ENCODE assay signal across 8 cellular contexts in the genomic region with DNA sequence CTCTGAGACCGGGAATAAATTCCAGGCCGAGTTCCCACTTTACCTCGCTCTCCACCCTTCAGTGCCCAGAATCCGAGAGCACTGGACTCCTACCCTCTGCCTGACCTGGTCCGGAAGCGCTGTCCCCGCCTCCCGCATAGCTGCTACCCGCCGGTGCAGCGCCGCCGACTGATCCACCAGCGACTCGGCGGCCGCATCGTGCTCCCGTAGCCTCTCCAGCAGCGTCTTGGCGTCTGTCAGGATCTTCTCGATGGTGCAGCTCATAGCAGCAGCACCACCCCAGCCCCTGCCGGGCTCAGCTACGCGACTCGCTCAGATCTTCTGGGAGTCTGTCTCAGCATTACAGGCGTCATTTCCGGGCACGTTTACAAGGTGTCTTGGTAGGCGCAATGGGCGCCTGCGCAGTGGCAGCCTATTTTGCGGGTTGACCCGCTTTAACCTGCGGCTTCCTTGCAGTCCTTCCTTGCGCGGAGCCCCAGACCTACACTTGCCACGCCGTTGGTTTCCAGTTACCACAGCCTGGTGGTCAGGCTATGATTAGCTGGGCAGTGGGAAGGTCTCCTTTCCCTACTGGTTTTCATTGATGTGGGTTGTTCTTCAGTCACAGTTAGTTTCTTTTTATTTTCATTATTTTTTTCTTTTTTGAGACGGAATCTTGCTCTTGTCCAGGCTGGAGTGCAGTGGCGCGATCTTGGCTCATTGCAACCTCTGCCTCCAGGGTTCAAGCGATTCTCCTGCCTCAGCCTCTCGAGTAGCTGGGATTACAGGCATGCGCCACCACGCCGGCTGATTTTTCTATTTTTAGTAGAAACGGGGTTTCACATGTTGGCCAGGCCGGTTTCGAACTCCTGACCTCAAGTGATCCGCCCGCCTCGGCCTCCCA. TPM values are rescaled to one million over a fixed set of nuclear protein-coding genes. Genes with fewer than 3 reads are reported as not detected.
DNase-seq lines count a peak whose midpoint lies in the region; ATAC-seq, FAIRE-seq and TF ChIP-seq lines count a peak whose summit lies in the region.

TSS of gene SIKE1 (minus strand) at position 342 of the 883 bp plus-strand sequence. CDS start at position 264, 78 bp downstream.

- DNase-seq in COLO668 (lab: John Stamatoyannopoulos, UW; ENCODE audit: unreplicated experiment) (peak; percentile 91), HT1080 (ENCODE audit: low read depth) (peak; percentile 94), NOMO-1 (lab: John Stamatoyannopoulos, UW; ENCODE audit: unreplicated experiment in 2 of 2) (peak; percentile 91 to 93), H1 (ENCODE audit: low read depth in 1 of 2, low spot score in 2 of 2) (peak; percentile 88 to 89), memory B cell (ENCODE audit: low spot score in 2 of 2) (peak; percentile 79 to 87)
- DNase-seq in activated CD8-positive, alpha-beta memory T cell treated with anti-CD3 and anti-CD28 coated beads for 4 hours (ENCODE audit: low read depth in 2 of 2): peak; percentile 92 to 94
- DNase-seq in stimulated activated CD8-positive, alpha-beta memory T cell treated with anti-CD3 and anti-CD28 coated beads, Interleukin-12 subunit alpha, Interleukin-12 subunit beta, amount 100 ng/mL, for 24 hours (ENCODE audit: extremely low read depth): peak; percentile 91

- no peaks in the 10 kb centered on the region for H3K79me1 ChIP-seq in H1 (ENCODE audit: low read depth, low read length)

- TF ChIP-seq CTCF in H1 (IDR thresholded peaks at IDR 0.05; ENCODE audit: control extremely low read depth in 1 of 3, insufficient read depth in 1 of 3, low read depth in 1 of 3, low read length in 3 of 3): no peak

- no peak within 1 kb of the TSS for H3K18ac ChIP-seq in H1 (ENCODE audit: extremely low read depth, low read length)

- H3K9me3 ChIP-seq in H1 (ENCODE audit: insufficient read depth in 2 of 2, low read depth in 1 of 2, low read length in 1 of 2): no peaks in the 10 kb centered on the region

- CTCF ChIA-PET in H1 (lab: Charles Lee; ENCODE audit: partially characterized antibody): interaction anchor here (0.5 to 1.1 kb wide), 2 partner anchors 261 to 292 kb away, joined by 3 read pairs; no protein-coding TSS in a partner anchor

- peak within 1 kb of the TSS; percentile 68 to 88 (median 86) for H3K9ac ChIP-seq in H1 (replicated peaks in 1 of 4; ENCODE audit: extremely low read depth in 1 of 4, low read depth in 3 of 4, low read length in 3 of 4)

- H3K27ac Mint-ChIP-seq in memory B cell: peak within 1 kb of the TSS; percentile 99

- no peak within 1 kb of the TSS for H2AK5ac ChIP-seq in H1 (ENCODE audit: low read depth, low read length)

- no peaks in the 10 kb centered on the region for H3K9me3 Mint-ChIP-seq in memory B cell

- no peak within 1 kb of the TSS for H3K23ac ChIP-seq in H1 (ENCODE audit: insufficient read length)

- H4K20me1 ChIP-seq in H1 (replicated peaks in 1 of 2; ENCODE audit: control insufficient read depth in 1 of 2, insufficient read depth in 2 of 2, low read length in 2 of 2): no peaks in the 10 kb centered on the region

- H4K8ac ChIP-seq in H1 (ENCODE audit: extremely low read depth, insufficient read depth, low read length): peak within 1 kb of the TSS; percentile 97

- peak within 1 kb of the TSS; percentile 84 for H2BK5ac ChIP-seq in H1 (ENCODE audit: low read depth, low read length)

- H3K4me3 Mint-ChIP-seq in memory B cell: peak within 1 kb of the TSS; percentile 100

- H4K91ac ChIP-seq in H1 (replicated peaks; ENCODE audit: insufficient read length, low read length): peak within 1 kb of the TSS; percentile 93

- no peaks in the 10 kb centered on the region for H3K23me2 ChIP-seq in H1 (ENCODE audit: low read depth, low read length)

- ATAC-seq in GM21360 (IDR thresholded peaks at IDR 0.05; ENCODE audit: unreplicated experiment) (peak; percentile 99), memory B cell (ENCODE audit: low read depth) (peak; percentile 99)

- peaks cover 6% of the 10 kb centered on the region for H3K4me1 Mint-ChIP-seq in memory B cell

- H3K4me2 ChIP-seq in H1 (ENCODE audit: insufficient read depth in 1 of 2, low read depth in 2 of 2, low read length in 2 of 2): peak within 1 kb of the TSS; percentile 53 to 81

- peak within 1 kb of the TSS; percentile 30; the same call in 1 of the 2 replicates for H2BK12ac ChIP-seq in H1 (ENCODE audit: low read depth, low read length)

- no peak for TF ChIP-seq EP300 in H1 (IDR thresholded peaks at IDR 0.05; ENCODE audit: borderline replicate concordance in 1 of 2, low read depth in 2 of 2, low read length in 2 of 2)

- no peak within 1 kb of the TSS for H2BK120ac ChIP-seq in H1 (replicated peaks; ENCODE audit: low read depth, low read length)

- H2BK20ac ChIP-seq in H1 (ENCODE audit: low read length): no peak within 1 kb of the TSS

- H3K27me3 Mint-ChIP-seq in memory B cell: no peaks in the 10 kb centered on the region

- no peaks in the 10 kb centered on the region for H3K4me1 ChIP-seq in H1 (replicated peaks in 1 of 4; ENCODE audit: control insufficient read depth in 3 of 4, insufficient read depth in 4 of 4, low read length in 3 of 4)

- TF ChIP-seq POLR2A in H1 (IDR thresholded peaks at IDR 0.05; ENCODE audit: control extremely low read depth in 1 of 2, low read depth in 2 of 2, low read length in 2 of 2): peak in 1 of 2 experiments; percentile 96; a peak in 2 of 3 replicates

- H3K27me3 ChIP-seq in H1 (replicated peaks in 1 of 4; ENCODE audit: control insufficient read depth in 3 of 4, extremely low read depth in 1 of 4, insufficient read depth in 3 of 4, low read length in 3 of 4): peaks cover 0 to 9% (median 2%) of the 10 kb centered on the region in 4 experiments; a peak in 3 of 7 replicates

- POLR2A ChIA-PET in H1 (lab: Charles Lee; ENCODE audit: partially characterized antibody): interaction anchor here (0.6 to 1.4 kb wide), 7 partner anchors 18 to 208 kb away, joined by 3 to 10 read pairs (median 3); partner anchors contain the start of gene CSDE1

- H3K4me3 ChIP-seq in H1 (ENCODE audit: extremely low read depth in 1 of 4, insufficient read depth in 2 of 4, low read depth in 3 of 4, low read length in 4 of 4): peak within 1 kb of the TSS; percentile 68 to 95 (median 86)

- H3K56ac ChIP-seq in H1 (replicated peaks; ENCODE audit: insufficient read length, low read depth, low read length): peak within 1 kb of the TSS; percentile 17

- H3K27ac ChIP-seq in H1 (ENCODE audit: low read depth, low read length): peak within 1 kb of the TSS; percentile 79

- peak within 1 kb of the TSS; percentile 49; the same call in 1 of the 2 replicates for H2BK15ac ChIP-seq in H1 (ENCODE audit: low read length)

- peak; percentile 3 to 4; a peak in 1 of 4 replicates for TF ChIP-seq RAD21 in H1 (IDR thresholded peaks at IDR 0.05 in 1 of 2, conservative IDR thresholded peaks at IDR 0.05 in 1 of 2; ENCODE audit: low read depth in 2 of 2, low read length in 2 of 2)

- H4K5ac ChIP-seq in H1 (ENCODE audit: insufficient read length, low read depth, low read length): peak within 1 kb of the TSS; percentile 60

- H3K79me2 ChIP-seq in H1 (ENCODE audit: control insufficient read depth in 1 of 2, insufficient read depth in 2 of 2, low read length in 2 of 2): peaks cover 0 to 24% of the 10 kb centered on the region in 2 experiments; a peak in 2 of 4 replicates

- peaks cover 0 to 24% (median 6%) of the 10 kb centered on the region in 4 experiments; a peak in 5 of 8 replicates for H3K36me3 ChIP-seq in H1 (ENCODE audit: control insufficient read depth in 2 of 4, insufficient read depth in 4 of 4, low read length in 3 of 4)

- H2AFZ ChIP-seq in H1 (ENCODE audit: low read length): peak within 1 kb of the TSS; percentile 89; the same call in 1 of the 2 replicates

- H3K36me3 Mint-ChIP-seq in memory B cell: peaks cover 15% of the 10 kb centered on the region

- peak; percentile 72 for FAIRE-seq in H1 (lab: Jason Lieb, UNC)

- H3K4ac ChIP-seq in H1 (replicated peaks; ENCODE audit: insufficient read length, low read depth, low read length): no peak within 1 kb of the TSS

- WGBS in H1 (ENCODE audit: extremely low coverage in 1 of 2, insufficient coverage in 1 of 2, insufficient read length in 1 of 2, insufficient replicate concordance in 2 of 2, low coverage in 1 of 2, low lambda C conversion rate in 2 of 2, missing lambda C conversion rate in 1 of 2), 2 experiments: 26% methylated on average over 53 of the region's 53 CpGs; no CpG with 5 or more reads in 1 of the 2 experiments

- no peak within 1 kb of the TSS for H3K14ac ChIP-seq in H1 (ENCODE audit: insufficient read length)

TF ChIP-seq in H1, 55 proteins besides CTCF, POLR2A, EP300 and RAD21 (continues in another document):
- no peak for TF ChIP-seq GTF2F1 (IDR thresholded peaks at IDR 0.05; ENCODE audit: borderline replicate concordance, low read depth, low read length)
- TF ChIP-seq KDM4A (IDR thresholded peaks at IDR 0.05; ENCODE audit: low read depth, low read length, severe bottlenecking): peak; percentile 62
- peak; percentile 81 to 87 for TF ChIP-seq SIN3A (conservative IDR thresholded peaks at IDR 0.05 in 1 of 2, IDR thresholded peaks at IDR 0.05 in 1 of 2; ENCODE audit: low read depth in 1 of 2, low read length in 2 of 2)
- TF ChIP-seq ASH2L (IDR thresholded peaks at IDR 0.05; ENCODE audit: low read length): peak; percentile 84
- TF ChIP-seq GABPA (IDR thresholded peaks at IDR 0.05; ENCODE audit: borderline replicate concordance, insufficient read depth, low read length): peak; percentile 66; the same call in 1 of the 2 replicates
- no peak for TF ChIP-seq MAFK (IDR thresholded peaks at IDR 0.05; ENCODE audit: low read depth, low read length)
- TF ChIP-seq, protein P1, sequence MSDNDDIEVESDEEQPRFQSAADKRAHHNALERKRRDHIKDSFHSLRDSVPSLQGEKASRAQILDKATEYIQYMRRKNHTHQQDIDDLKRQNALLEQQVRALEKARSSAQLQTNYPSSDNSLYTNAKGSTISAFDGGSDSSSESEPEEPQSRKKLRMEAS (IDR thresholded peaks at IDR 0.05): peak; percentile 75
- TF ChIP-seq JUN (IDR thresholded peaks at IDR 0.05; ENCODE audit: low read depth, low read length): no peak
- no peak for TF ChIP-seq HDAC6 (IDR thresholded peaks at IDR 0.05; ENCODE audit: low read depth, low read length)
- peak; percentile 90 for TF ChIP-seq TBP (IDR thresholded peaks at IDR 0.05; ENCODE audit: low read depth, low read length)

RNA-seq across cellular contexts. Expression of gene SIKE1, which starts in this region (rescaled TPM):
- 75.9 and 87.6 TPM in 2 replicates for total RNA-seq in HT1080 (2014; rRNA removed; shearing (Covaris generic))
- 40.6 and 50.2 TPM in 2 replicates for polyA plus RNA-seq in HT1080 (2015; cell fraction: cytosol; rRNA removed)
- 37.4 and 46.1 TPM in 2 replicates for polyA plus RNA-seq in HT1080 (2015; cell fraction: nucleus; rRNA removed)
- total RNA-seq in H1 (2021; fragmentation: NEBNext Ultra II Directional; extraction: Animal tissue kit (Norgen Biotek cat#: 25700)): 73.2 and 79.9 TPM in 2 replicates
- polyA plus RNA-seq in H1 (2011; rRNA removed): 20.5 and 30.3 TPM in 2 replicates
- 33.0 TPM for polyA plus RNA-seq in H1 (2011; cell fraction: cytosol; rRNA removed)
- 73.4 TPM for polyA plus RNA-seq in H1 (2011; cell fraction: nucleus; rRNA removed)
- 46.4 to 72.4 TPM (median 51.0 TPM) in 4 replicates for polyA plus RNA-seq in H1 (2012, experiment 1 of 2)
- polyA plus RNA-seq in H1 (2012, experiment 2 of 2): 12.7 TPM
- 43.9 TPM for polyA plus RNA-seq in H1 (2013, experiment 1 of 2)
- 38.8 TPM for polyA plus RNA-seq in H1 (2013, experiment 2 of 2)
- 44.2 and 88.0 TPM in 2 replicates for polyA minus RNA-seq in H1 (2011; rRNA and poly(A)+ RNA removed)
- 26.1 TPM for polyA minus RNA-seq in H1 (2011; cell fraction: cytosol; rRNA and poly(A)+ RNA removed)
- 99.6 TPM for polyA minus RNA-seq in H1 (2011; cell fraction: nucleus; rRNA and poly(A)+ RNA removed)

Comparison
In these comparisons a context has a peak if more than half of its experiments do, and no peak if none do; other contexts are left out.
1. Peak in every context shown above with its lines: DNase-seq, ATAC-seq, H3K4me3 ChIP-seq and H3K27ac ChIP-seq.